27 cellular contexts compared by ENCODE assay signal in genomic region chr15:70380484-70380883, GRCh38.
DNase-seq lines count a peak whose midpoint lies in the region; ATAC-seq, FAIRE-seq and TF ChIP-seq lines count a peak whose summit lies in the region.
"Had no signal": no experiment of that assay in that cellular context is flagged by ENCODE, and none has a peak within 500 bp of the region (broad histone marks: within the 10 kb centered on the region; RNA-seq: fewer than 3 reads in every experiment).

No MANE protein-coding gene starts in this region.

- no peak overlapping the region for H3K4me2 ChIP-seq in K562 (ENCODE audit: insufficient read depth, low read length)
- H3K4me2 ChIP-seq: BLaER1 had no signal

- H3K9me1 ChIP-seq in K562 (ENCODE audit: control insufficient read depth, insufficient read depth, low read length) = no peaks in the 10 kb centered on the region

- no peak overlapping the region for H2AFZ ChIP-seq in K562 (ENCODE audit: low read depth, low read length)

- TF ChIP-seq CTCF in right atrium auricular region (IDR thresholded peaks at IDR 0.05) (no peak), left ventricle myocardium inferior (IDR thresholded peaks at IDR 0.05; ENCODE audit: borderline replicate concordance) (no peak), K562 (IDR thresholded peaks at IDR 0.05 in 2 of 3, conservative IDR thresholded peaks at IDR 0.05 in 1 of 3; ENCODE audit: insufficient read depth in 2 of 3, low read depth in 1 of 3, low read length in 3 of 3) (no peak), vagina (IDR thresholded peaks at IDR 0.05) (no peak)

- no TSS peak for BruUV-seq in K562 (replicated peaks; lab: Mats Ljungman, UMichigan)

- TF ChIP-seq POLR2A in K562 (conservative IDR thresholded peaks at IDR 0.05) = no peak
- TF ChIP-seq POLR2A in vagina (IDR thresholded peaks at IDR 0.05) = no peak

- H3K36me3 ChIP-seq in right atrium auricular region = no peaks in the 10 kb centered on the region
- no peaks in the 10 kb centered on the region for H3K36me3 ChIP-seq in left ventricle myocardium inferior
- no peaks in the 10 kb centered on the region for H3K36me3 ChIP-seq in K562 (ENCODE audit: control insufficient read depth, insufficient read depth, low read length)
- H3K36me3 ChIP-seq in vagina = no peaks in the 10 kb centered on the region
- H3K36me3 ChIP-seq: BLaER1, MG63, SJSA1 had no signal

- in situ Hi-C loops in K562 (cut with MboI) = no loop called here

- TF ChIP-seq EP300 in K562 (IDR thresholded peaks at IDR 0.05; ENCODE audit: low read length) = peak; percentile 20; the same call in 1 of the 2 replicates

- no peak for TF ChIP-seq RAD21 in K562 (CRISPR knock-in tag; conservative IDR thresholded peaks at IDR 0.05 in 1 of 2, IDR thresholded peaks at IDR 0.05 in 1 of 2)

- 0% methylated on average over 1 of the region's 1 CpG for WGBS in K562 (ENCODE audit: insufficient coverage, low coverage, missing lambda C conversion rate)

- H3K9me3 ChIP-seq in right atrium auricular region (peaks cover 0 to 10% of the 10 kb centered on the region in 2 donors), left ventricle myocardium inferior (replicated peaks) (peaks cover 9% of the 10 kb centered on the region), K562 (replicated peaks; ENCODE audit: control insufficient read depth, insufficient read depth, low read depth, low read length) (no peaks in the 10 kb centered on the region; the same call in 1 of the 2 replicates), vagina (no peaks in the 10 kb centered on the region)
- H3K9me3 ChIP-seq: BLaER1, SJSA1 had no signal

- POLR2A ChIA-PET in K562 (lab: Yijun Ruan, JAX) = interaction anchor here (0.6 to 1.4 kb wide), 3 partner anchors 9 to 21 kb away, joined by 3 to 5 read pairs (median 3); no protein-coding TSS in a partner anchor

- peaks cover 0 to 27% of the 10 kb centered on the region in 2 donors for H3K4me1 ChIP-seq in right atrium auricular region
- peaks cover 21% of the 10 kb centered on the region for H3K4me1 ChIP-seq in left ventricle myocardium inferior
- peaks cover 11% of the 10 kb centered on the region in 2 experiments; a peak in 4 of 5 replicates for H3K4me1 ChIP-seq in K562 (replicated peaks in 1 of 2; ENCODE audit: control insufficient read depth in 2 of 2, insufficient read depth in 2 of 2, low read length in 2 of 2)
- H3K4me1 ChIP-seq in vagina = peaks cover 37% of the 10 kb centered on the region
- H3K4me1 ChIP-seq: SJSA1 had no signal

- H3K4me3 ChIP-seq in right atrium auricular region (no peak overlapping the region), left ventricle myocardium inferior (no peak overlapping the region), K562 (no peak overlapping the region), vagina (no peak overlapping the region)
- H3K4me3 ChIP-seq: BLaER1, MG63, SJSA1 had no signal

- no peak overlapping the region for H3K27ac ChIP-seq in right atrium auricular region
- no peak overlapping the region for H3K27ac ChIP-seq in left ventricle myocardium inferior (replicated peaks)
- H3K27ac ChIP-seq in K562 (ENCODE audit: extremely low read depth, low read depth, low read length) = no peak overlapping the region
- no peak overlapping the region for H3K27ac ChIP-seq in vagina
- H3K27ac ChIP-seq: BLaER1, SJSA1 had no signal

- DNase-seq in right atrium auricular region (ENCODE audit: low spot score) (peak; percentile 42), left ventricle myocardium inferior (no peak), K562 (ENCODE audit: extremely low read depth in 1 of 4, low spot score in 3 of 4) (peak in 1 of 4 experiments; percentile 12), mesenteric fat pad (ENCODE audit: low spot score) (peak; percentile 26), vagina (ENCODE audit: extremely low spot score in 2 of 2) (peak; percentile 34 to 43), NCI-H82 (lab: John Stamatoyannopoulos, UW) (no peak), cerebellum (ENCODE audit: low spot score) (no peak)
- DNase-seq in stimulated activated CD4-positive, alpha-beta T cell treated with anti-CD3 and anti-CD28 coated beads, Interleukin-4, amount 100 ng/mL, for 24 hours = no peak
- DNase-seq: CD4-positive, CD25-positive, alpha-beta regulatory T cell; DMS53; H7; KBM-7; MG63; NCI-H1105 treated with DMSO at 0.1 percent for 48 hours; NCI-H146; NCI-H1930; NCI-H2107; NCI-H524; NCI-H774; NK-92 treated with Interleukin-12 subunit alpha and Interleukin-12 subunit beta, amount 100 ng/mL, for 24 hours; Right ventricle myocardium superior; RPMI8226 had no signal

- CTCF ChIA-PET in K562 (lab: Yijun Ruan, JAX; ENCODE audit: low intra/inter-chr PET ratio) = no interaction called here

- ATAC-seq in K562 = 0 out of 3 replicates have a peak, but pooled peaks have one; percentile 19

- no peaks in the 10 kb centered on the region; the same call in 1 of the 2 replicates for H4K20me1 ChIP-seq in K562 (replicated peaks; ENCODE audit: control insufficient read depth, insufficient read depth, low read length)
- H4K20me1 ChIP-seq: BLaER1 had no signal

- intact Hi-C loops in left ventricle myocardium inferior (cut with micrococcal nuclease) (no loop called here), K562 (cut with micrococcal nuclease) (no loop called here), vagina (cut with DNase I) (no loop called here)

- H3K9ac ChIP-seq in K562 (ENCODE audit: insufficient read depth in 1 of 2, low read depth in 2 of 2, low read length in 2 of 2) = no peak overlapping the region
- H3K9ac ChIP-seq: BLaER1 had no signal

- no peaks in the 10 kb centered on the region for H3K79me2 ChIP-seq in K562 (ENCODE audit: control insufficient read depth, insufficient read depth, low read length)

- no peaks in the 10 kb centered on the region for H3K27me3 ChIP-seq in right atrium auricular region
- no peaks in the 10 kb centered on the region for H3K27me3 ChIP-seq in left ventricle myocardium inferior (ENCODE audit: low read depth)
- peaks cover 11 to 19% of the 10 kb centered on the region in 2 experiments; a peak in 4 of 5 replicates for H3K27me3 ChIP-seq in K562 (ENCODE audit: control insufficient read depth in 2 of 2, insufficient read depth in 2 of 2, low read length in 2 of 2)
- H3K27me3 ChIP-seq in vagina = no peaks in the 10 kb centered on the region
- H3K27me3 ChIP-seq: MG63, SJSA1 had no signal

- no peak for FAIRE-seq in K562 (lab: Jason Lieb, UNC)
- FAIRE-seq: A204.1, GM19239, HTR-8/SVneo had no signal

TF ChIP-seq in K562, 482 proteins besides CTCF, POLR2A, EP300 and RAD21:
- peak; percentile 35; the same call in 1 of the 2 replicates for TF ChIP-seq TCF3 (CRISPR knock-in tag; IDR thresholded peaks at IDR 0.05)
- TF ChIP-seq RBM22 (IDR thresholded peaks at IDR 0.05; ENCODE audit: low read depth, low read length, poor library complexity, severe bottlenecking) = no peak
- peak; percentile 24; the same call in 1 of the 2 replicates for TF ChIP-seq RNF2 (IDR thresholded peaks at IDR 0.05)
- no peak for TF ChIP-seq GABPB2 (CRISPR knock-in tag; conservative IDR thresholded peaks at IDR 0.05)
- TF ChIP-seq CBFA2T2 (conservative IDR thresholded peaks at IDR 0.05) = peak; percentile 14; the same call in 1 of the 2 replicates
- peak; percentile 61 for TF ChIP-seq ETV1 (tag; conservative IDR thresholded peaks at IDR 0.05; ENCODE audit: low read depth)
- TF ChIP-seq ARID1B (IDR thresholded peaks at IDR 0.05) = peak; percentile 23; the same call in 1 of the 2 replicates
- no peak for TF ChIP-seq FOXO4 (CRISPR knock-in tag; IDR thresholded peaks at IDR 0.05)
- TF ChIP-seq CBFA2T3 (IDR thresholded peaks at IDR 0.05) = peak; percentile 55
- TF ChIP-seq GABPA (tag; conservative IDR thresholded peaks at IDR 0.05; ENCODE audit: low read depth) = peak; percentile 54
- TF ChIP-seq TAF15 (IDR thresholded peaks at IDR 0.05; ENCODE audit: low read depth, low read length) = no peak
- 0 out of 4 replicates have a peak, but pooled peaks of 1 of the 2 experiments have one; percentile 24 for TF ChIP-seq RCOR1 (IDR thresholded peaks at IDR 0.05; ENCODE audit: borderline replicate concordance in 1 of 2, low read depth in 2 of 2, low read length in 2 of 2)
TF ChIP-seq in K562: peak in this region for 8.

Comparison
In these comparisons a context has a peak if more than half of its experiments do, and no peak if none do; other contexts are left out.
1. DNase-seq: peak in right atrium auricular region (single experiment), mesenteric fat pad (single experiment) and vagina (2 of 2); none in left ventricle myocardium inferior (single experiment), NCI-H82 (single experiment), stimulated activated CD4-positive, alpha-beta T cell treated with anti-CD3 and anti-CD28 coated beads, Interleukin-4, amount 100 ng/mL, for 24 hours (single experiment) and cerebellum (single experiment).